2 cellular contexts compared by ENCODE assay signal in genomic region chr2:170845343-170845742, GRCh38.
TF ChIP-seq lines count a peak whose summit lies in the region.

No MANE protein-coding gene starts in this region.

TF ChIP-seq in SK-N-SH, 30 proteins besides CTCF, POLR2A, EP300 and RAD21 (continued from another document):
- TF ChIP-seq IRF3 (IDR thresholded peaks at IDR 0.05; ENCODE audit: low read depth, low read length) (no peak), USF2 (IDR thresholded peaks at IDR 0.05; ENCODE audit: borderline replicate concordance, low read depth, low read length) (no peak), ZBTB33 (IDR thresholded peaks at IDR 0.05; ENCODE audit: borderline replicate concordance, low read depth) (no peak), CHD2 (IDR thresholded peaks at IDR 0.05; ENCODE audit: low read length, partially characterized antibody) (no peak), PBX3 (IDR thresholded peaks at IDR 0.05) (no peak), TCF12 (IDR thresholded peaks at IDR 0.05) (no peak), NRF1 (IDR thresholded peaks at IDR 0.05; ENCODE audit: low read depth, low read length) (no peak), FOXJ3 (CRISPR knock-in tag; IDR thresholded peaks at IDR 0.05) (no peak), MEF2A (IDR thresholded peaks at IDR 0.05; ENCODE audit: borderline replicate concordance, low read depth) (no peak), ELF1 (IDR thresholded peaks at IDR 0.05) (no peak), EZH2phosphoT487 (IDR thresholded peaks at IDR 0.05; ENCODE audit: borderline replicate concordance, low read depth) (no peak)

TF ChIP-seq in SK-N-SH treated with all-trans-retinoic acid at 6 μM for 48 hours, 23 proteins besides CTCF, POLR2A, EP300 and RAD21 (continued from another document):
- TF ChIP-seq RARB (CRISPR knock-in tag; IDR thresholded peaks at IDR 0.05) (no peak), CREB5 (CRISPR knock-in tag; IDR thresholded peaks at IDR 0.05; ENCODE audit: low read depth) (no peak), OSR1 (CRISPR knock-in tag; IDR thresholded peaks at IDR 0.05) (no peak), ZNF565 (CRISPR knock-in tag; conservative IDR thresholded peaks at IDR 0.05; ENCODE audit: low read depth) (no peak), ZNF8 (CRISPR knock-in tag; IDR thresholded peaks at IDR 0.05) (no peak), PATZ1 (CRISPR knock-in tag; IDR thresholded peaks at IDR 0.05; ENCODE audit: borderline replicate concordance) (no peak), ZFP3 (CRISPR knock-in tag; IDR thresholded peaks at IDR 0.05) (no peak), CSDC2 (CRISPR knock-in tag; IDR thresholded peaks at IDR 0.05) (no peak), ESRRG (CRISPR knock-in tag; IDR thresholded peaks at IDR 0.05) (no peak), GLIS3 (CRISPR knock-in tag; IDR thresholded peaks at IDR 0.05) (no peak), ARNTL (CRISPR knock-in tag; IDR thresholded peaks at IDR 0.05; ENCODE audit: borderline replicate concordance, low read depth) (no peak), ISL1 (CRISPR knock-in tag; IDR thresholded peaks at IDR 0.05) (no peak), ZFP30 (CRISPR knock-in tag; IDR thresholded peaks at IDR 0.05) (no peak), BACH2 (CRISPR knock-in tag; IDR thresholded peaks at IDR 0.05; ENCODE audit: borderline replicate concordance) (no peak), ZC3H10 (CRISPR knock-in tag; IDR thresholded peaks at IDR 0.05) (no peak)
